In genomic region chr1:228457396-228458176, GRCh38 we compare ENCODE assay signal across 1 cellular context.
TF ChIP-seq lines count a peak whose summit lies in the region.

No MANE protein-coding gene starts in this region.

TF ChIP-seq in K562, 482 proteins besides CTCF, POLR2A, EP300 and RAD21 (continued from another document and continues in another):
- peak; percentile 80; the same call in 1 of the 2 replicates for TF ChIP-seq ETS1 (conservative IDR thresholded peaks at IDR 0.05; ENCODE audit: control insufficient read depth, low read depth, low read length)
- TF ChIP-seq MLLT1 (IDR thresholded peaks at IDR 0.05) = peak; percentile 83 to 88; a peak in 3 of 4 replicates
- TF ChIP-seq HMGXB4 (CRISPR knock-in tag; IDR thresholded peaks at IDR 0.05) = peak; percentile 77
- TF ChIP-seq PATZ1 (CRISPR knock-in tag; IDR thresholded peaks at IDR 0.05; ENCODE audit: borderline replicate concordance) = no peak; the same call in 1 of the 2 replicates
- TF ChIP-seq ESRRB (CRISPR knock-in tag; IDR thresholded peaks at IDR 0.05; ENCODE audit: borderline replicate concordance) = no peak
- TF ChIP-seq ZNF212 (CRISPR knock-in tag; IDR thresholded peaks at IDR 0.05) = no peak
- no peak for TF ChIP-seq MAFG (tag; conservative IDR thresholded peaks at IDR 0.05)
- peak; percentile 79 for TF ChIP-seq ZNF407 (IDR thresholded peaks at IDR 0.05; ENCODE audit: low read depth)
- TF ChIP-seq ZNF609 (CRISPR knock-in tag; IDR thresholded peaks at IDR 0.05; ENCODE audit: borderline replicate concordance) = 0 out of 2 replicates have a peak, but pooled peaks have one; percentile 23
- TF ChIP-seq SREBF1 (IDR thresholded peaks at IDR 0.05; ENCODE audit: borderline replicate concordance, low read depth, low read length) = no peak; the same call in 1 of the 2 replicates
- peak in 2 of 3 experiments; percentile 52 to 65 for TF ChIP-seq YY1 (IDR thresholded peaks at IDR 0.05; ENCODE audit: borderline replicate concordance in 1 of 3, control insufficient read depth in 1 of 3, extremely low read depth in 1 of 3, insufficient read depth in 3 of 3, insufficient read length in 1 of 3, insufficient replicate concordance in 2 of 3, low read depth in 1 of 3, low read length in 2 of 3)
- peak; percentile 93; the same call in 1 of the 2 replicates for TF ChIP-seq GTF2E2 (tag; IDR thresholded peaks at IDR 0.05)
- no peak for TF ChIP-seq KAT2B (IDR thresholded peaks at IDR 0.05; ENCODE audit: low read depth, low read length)
- peak in 1 of 2 experiments; percentile 71; a peak in 2 of 4 replicates for TF ChIP-seq BCLAF1 (IDR thresholded peaks at IDR 0.05; ENCODE audit: borderline replicate concordance in 1 of 2, control insufficient read depth in 1 of 2, low read depth in 2 of 2, low read length in 1 of 2)
- peak; percentile 97 for TF ChIP-seq EP400 (IDR thresholded peaks at IDR 0.05)
- TF ChIP-seq ZNF3 (CRISPR knock-in tag; IDR thresholded peaks at IDR 0.05) = no peak
- TF ChIP-seq HNRNPUL1 (IDR thresholded peaks at IDR 0.05; ENCODE audit: low read length) = peak; percentile 68; the same call in 1 of the 2 replicates
- TF ChIP-seq IRF2 (CRISPR knock-in tag; IDR thresholded peaks at IDR 0.05) = no peak; the same call in 1 of the 2 replicates
- TF ChIP-seq KLF1 (tag; IDR thresholded peaks at IDR 0.05) = no peak
- no peak for TF ChIP-seq PCBP2 (IDR thresholded peaks at IDR 0.05; ENCODE audit: low read depth, low read length, poor library complexity, severe bottlenecking)
- TF ChIP-seq POLR2AphosphoS2 (IDR thresholded peaks at IDR 0.05; ENCODE audit: low read length) = peak; percentile 78; the same call in 1 of the 2 replicates
- peak; percentile 35 for TF ChIP-seq JUND (IDR thresholded peaks at IDR 0.05; ENCODE audit: borderline replicate concordance, low read depth, low read length)
- TF ChIP-seq JUND (tag; IDR thresholded peaks at IDR 0.05; ENCODE audit: borderline replicate concordance, low read depth, low read length) = no peak; the same call in 2 of the 3 replicates
- TF ChIP-seq ZNF121 (CRISPR knock-in tag; conservative IDR thresholded peaks at IDR 0.05) = no peak; the same call in 1 of the 2 replicates
- TF ChIP-seq NEUROD1 (IDR thresholded peaks at IDR 0.05; ENCODE audit: borderline replicate concordance, low read depth, low read length, partially characterized antibody) = peak; percentile 72
- TF ChIP-seq CREM (IDR thresholded peaks at IDR 0.05; ENCODE audit: low read depth) = peak; percentile 96
- TF ChIP-seq SNRNP70 (optimal IDR thresholded peaks at IDR 0.05; ENCODE audit: low read depth, low read length) = no peak
- TF ChIP-seq SMAD1 (IDR thresholded peaks at IDR 0.05; ENCODE audit: low read depth, low read length, partially characterized antibody) = peak; percentile 88
- TF ChIP-seq SLC30A9 (CRISPR knock-in tag; IDR thresholded peaks at IDR 0.05) = no peak
- TF ChIP-seq ZC3H11A (IDR thresholded peaks at IDR 0.05; ENCODE audit: low read depth, low read length) = no peak
- TF ChIP-seq ZNF79 (CRISPR knock-in tag; IDR thresholded peaks at IDR 0.05; ENCODE audit: low read depth) = no peak
